Comparison of ENCODE assay signal across 6 cellular contexts in genomic region chr16:76768316-76768715, GRCh38.
"Had no signal": no experiment of that assay in that cellular context is flagged by ENCODE, and none has a peak within 500 bp of the region (broad histone marks: within the 10 kb centered on the region; RNA-seq: fewer than 3 reads in every experiment).

No MANE protein-coding gene starts in this region.

- DNase-seq: IMR-90, KBM-7, KG1 had no signal

- ATAC-seq: K562 had no signal

- FAIRE-seq: HTR-8/SVneo, K562 had no signal

- H3K27ac ChIP-seq: HL-60 had no signal

- H3K4me3 ChIP-seq: K562 had no signal
